6 cellular contexts compared by ENCODE assay signal in genomic region chr20:63538204-63539091, GRCh38. TPM values are rescaled to one million over a fixed set of nuclear protein-coding genes. Genes with fewer than 3 reads are reported as not detected.
DNase-seq lines count a peak whose midpoint lies in the region; ATAC-seq lines count a peak whose summit lies in the region.

No MANE protein-coding gene starts in this region.

- DNase-seq in activated naive CD4-positive, alpha-beta T cell treated with Interleukin-2 at 50 U/mL for 16 hours = peak; percentile 34
- DNase-seq in activated naive CD4-positive, alpha-beta T cell treated with anti-CD3 and anti-CD28 coated beads, Interleukin-2, amount 50 U/mL, for 16 hours = no peak
- no peak for DNase-seq in activated naive CD4-positive, alpha-beta T cell treated with anti-CD3 and anti-CD28 coated beads, Interleukin-2, amount 10 ng/mL, durations not matched to agents 7 days and 5 days
- DNase-seq in mucosa of gallbladder (ENCODE audit: low spot score) = peak; percentile 88
- no peak for DNase-seq in NCI-H1048 (lab: John Stamatoyannopoulos, UW)

- no peak for ATAC-seq in GM21723 (IDR thresholded peaks at IDR 0.05; ENCODE audit: unreplicated experiment)

- peaks cover 47% of the 10 kb centered on the region for H3K27me3 Mint-ChIP-seq in activated naive CD4-positive, alpha-beta T cell treated with anti-CD3 and anti-CD28 coated beads, Interleukin-2, amount 10 ng/mL, durations not matched to agents 7 days and 5 days

- peak overlapping the region; percentile 89 for H3K27ac Mint-ChIP-seq in activated naive CD4-positive, alpha-beta T cell treated with anti-CD3 and anti-CD28 coated beads, Interleukin-2, amount 10 ng/mL, durations not matched to agents 7 days and 5 days

- H3K4me3 Mint-ChIP-seq in activated naive CD4-positive, alpha-beta T cell treated with anti-CD3 and anti-CD28 coated beads, Interleukin-2, amount 10 ng/mL, durations not matched to agents 7 days and 5 days = peak overlapping the region; percentile 70

- H3K9me3 Mint-ChIP-seq in activated naive CD4-positive, alpha-beta T cell treated with anti-CD3 and anti-CD28 coated beads, Interleukin-2, amount 10 ng/mL, durations not matched to agents 7 days and 5 days = no peaks in the 10 kb centered on the region

- H3K4me1 Mint-ChIP-seq in activated naive CD4-positive, alpha-beta T cell treated with anti-CD3 and anti-CD28 coated beads, Interleukin-2, amount 10 ng/mL, durations not matched to agents 7 days and 5 days = peaks cover 24% of the 10 kb centered on the region

- no peaks in the 10 kb centered on the region for H3K36me3 Mint-ChIP-seq in activated naive CD4-positive, alpha-beta T cell treated with anti-CD3 and anti-CD28 coated beads, Interleukin-2, amount 10 ng/mL, durations not matched to agents 7 days and 5 days

- CTCF ChIA-PET in activated naive CD4-positive, alpha-beta T cell treated with anti-CD3 and anti-CD28 coated beads, Interleukin-2, amount 10 ng/mL, durations not matched to agents 7 days and 5 days (lab: Charles Lee) = interaction anchor here (0.5 to 2.8 kb wide), 25 partner anchors 8 to 500 kb away, joined by 3 to 15 read pairs (median 4); partner anchors contain the start of genes ARFRP1, GMEB2, LIME1 and PPDPF

RNA-seq across cellular contexts. Expression of gene PTK6, which starts 1.3 kb away (rescaled TPM):
- 11.0 TPM for total RNA-seq in mucosa of gallbladder

RNA-seq across cellular contexts. Expression of gene SRMS, which starts 9.1 kb away (rescaled TPM):
- not detected for total RNA-seq in mucosa of gallbladder

RNA-seq across cellular contexts. Expression of gene FNDC11, which starts 15.5 kb away (rescaled TPM):
- total RNA-seq in mucosa of gallbladder = 1.4 TPM

RNA-seq across cellular contexts. Expression of gene PPDPF, which starts 17.9 kb away (rescaled TPM):
- 793 TPM for total RNA-seq in mucosa of gallbladder

RNA-seq across cellular contexts. Expression of gene HELZ2, which starts 35.6 kb away (rescaled TPM):
- total RNA-seq in mucosa of gallbladder = 48.9 TPM

Comparison
In these comparisons a context has a peak if more than half of its experiments do, and no peak if none do; other contexts are left out.
1. DNase-seq: peak in activated naive CD4-positive, alpha-beta T cell treated with Interleukin-2 at 50 U/mL for 16 hours (single experiment) and mucosa of gallbladder (single experiment); none in activated naive CD4-positive, alpha-beta T cell treated with anti-CD3 and anti-CD28 coated beads, Interleukin-2, amount 50 U/mL, for 16 hours (single experiment), activated naive CD4-positive, alpha-beta T cell treated with anti-CD3 and anti-CD28 coated beads, Interleukin-2, amount 10 ng/mL, durations not matched to agents 7 days and 5 days (single experiment) and NCI-H1048 (single experiment).